ENCODE assay signal across 7 cellular contexts in genomic region chr19:35436477-35437141, GRCh38. TPM values are rescaled to one million over a fixed set of nuclear protein-coding genes. Genes with fewer than 3 reads are reported as not detected.
DNase-seq lines count a peak whose midpoint lies in the region; ATAC-seq and TF ChIP-seq lines count a peak whose summit lies in the region.

No MANE protein-coding gene starts in this region.

- intact Hi-C loops in naive thymus-derived CD4-positive, alpha-beta T cell (cut with micrococcal nuclease), result no loop called here

- peaks cover 7 to 9% of the 10 kb centered on the region in 2 donors for H3K4me1 ChIP-seq in naive thymus-derived CD4-positive, alpha-beta T cell (ENCODE audit: control insufficient read depth in 2 of 2, insufficient read depth in 2 of 2, low read length in 2 of 2)

- H3K4me3 Mint-ChIP-seq in naive thymus-derived CD4-positive, alpha-beta T cell, result peak overlapping the region in 1 of 10 donors; percentile 40

- no peaks in the 10 kb centered on the region for H3K27me3 ChIP-seq in naive thymus-derived CD4-positive, alpha-beta T cell (ENCODE audit: control insufficient read depth in 2 of 2, insufficient read depth in 2 of 2, low read length in 2 of 2)

- TF ChIP-seq CTCF in GM10248 (IDR thresholded peaks at IDR 0.05; ENCODE audit: control extremely low read depth, extremely low read depth, low read depth, missing control alignments), result no peak
- TF ChIP-seq CTCF in coronary artery (IDR thresholded peaks at IDR 0.05), result no peak

- peak overlapping the region in 1 of 9 donors; percentile 48 for H3K27ac Mint-ChIP-seq in naive thymus-derived CD4-positive, alpha-beta T cell

- H3K36me3 Mint-ChIP-seq in naive thymus-derived CD4-positive, alpha-beta T cell, result peaks cover 0 to 12% (median 4%) of the 10 kb centered on the region in 5 donors

- H3K4me3 ChIP-seq in coronary artery, result peak overlapping the region; percentile 41
- H3K4me3 ChIP-seq in naive thymus-derived CD4-positive, alpha-beta T cell (ENCODE audit: low read length), result no peak overlapping the region

- H3K4me1 Mint-ChIP-seq in naive thymus-derived CD4-positive, alpha-beta T cell, result peaks cover 6 to 22% (median 12%) of the 10 kb centered on the region in 7 donors

- H3K9me3 ChIP-seq in naive thymus-derived CD4-positive, alpha-beta T cell (ENCODE audit: control insufficient read depth in 2 of 3, low read length in 3 of 3), result peaks cover 0 to 4% (median 0%) of the 10 kb centered on the region in 3 experiments

- peak; percentile 50 for DNase-seq in GM10248 (ENCODE audit: extremely low spot score)
- peak; percentile 71 for DNase-seq in NOMO-1 treated with dmso at 0.1 percent for 144 hours (lab: John Stamatoyannopoulos, UW; ENCODE audit: unreplicated experiment)
- no peak for DNase-seq in coronary artery (ENCODE audit: low spot score)
- DNase-seq in naive thymus-derived CD4-positive, alpha-beta T cell, result peak in 1 of 9 donors; percentile 28
- DNase-seq in NCI-H2227 (lab: John Stamatoyannopoulos, UW; ENCODE audit: unreplicated experiment), result no peak

- peak overlapping the region in 1 of 2 donors; percentile 60 for H3K27ac ChIP-seq in coronary artery
- no peak overlapping the region for H3K27ac ChIP-seq in naive thymus-derived CD4-positive, alpha-beta T cell (ENCODE audit: low read depth, low read length)

- POLR2A ChIA-PET in GM10248 (lab: Yijun Ruan, JAX), result no interaction called here
- POLR2A ChIA-PET in naive thymus-derived CD4-positive, alpha-beta T cell (lab: Charles Lee), result no interaction called here

- peaks cover 0 to 13% (median 4%) of the 10 kb centered on the region in 11 donors for H3K9me3 Mint-ChIP-seq in naive thymus-derived CD4-positive, alpha-beta T cell

- CTCF ChIA-PET in GM10248 (lab: Yijun Ruan, JAX), result interaction anchor here (1.2 kb wide), 1 partner anchor 59 kb away, joined by 3 read pairs; no protein-coding TSS in a partner anchor
- CTCF ChIA-PET in naive thymus-derived CD4-positive, alpha-beta T cell (lab: Charles Lee), result no interaction called here

- H3K36me3 ChIP-seq in naive thymus-derived CD4-positive, alpha-beta T cell (ENCODE audit: control insufficient read depth in 2 of 3, insufficient read depth in 3 of 3, low read length in 3 of 3), result no peaks in the 10 kb centered on the region

- peak; percentile 80 for ATAC-seq in naive thymus-derived CD4-positive, alpha-beta T cell
- no peak for ATAC-seq in HG03439 (IDR thresholded peaks at IDR 0.05; ENCODE audit: unreplicated experiment)
- no peak for ATAC-seq in HG03196 (IDR thresholded peaks at IDR 0.05; ENCODE audit: unreplicated experiment)

- peaks cover 10 to 36% (median 22%) of the 10 kb centered on the region in 5 donors for H3K27me3 Mint-ChIP-seq in naive thymus-derived CD4-positive, alpha-beta T cell

RNA-seq across cellular contexts. Expression of gene FFAR2, which starts 11.4 kb away (rescaled TPM):
- 1 to 10 TPM in 2 of 5 experiments, not detected in 3; 2.2 to 7.1 TPM for total RNA-seq in naive thymus-derived CD4-positive, alpha-beta T cell
- not detected for polyA plus RNA-seq in naive thymus-derived CD4-positive, alpha-beta T cell

RNA-seq across cellular contexts. Expression of gene KRTDAP, which starts 53.7 kb away (rescaled TPM):
- not detected for total RNA-seq in naive thymus-derived CD4-positive, alpha-beta T cell
- polyA plus RNA-seq in naive thymus-derived CD4-positive, alpha-beta T cell, result not detected

Comparison
In these comparisons a context has a peak if more than half of its experiments do, and no peak if none do; other contexts are left out.
1. DNase-seq: peak in GM10248 (single experiment) and NOMO-1 treated with dmso at 0.1 percent for 144 hours (single experiment); none in coronary artery (single experiment) and NCI-H2227 (single experiment).